Comparison of ENCODE assay signal across 8 cellular contexts in genomic region chr9:16191691-16192402, GRCh38.
A peak's percentile ranks its signal among the peaks of the same experiment; 100 is the strongest.
DNase-seq lines count a peak whose midpoint lies in the region; ATAC-seq, FAIRE-seq and TF ChIP-seq lines count a peak whose summit lies in the region.

No MANE protein-coding gene starts in this region.

- no peaks in the 10 kb centered on the region for H3K79me1 ChIP-seq in H1 (ENCODE audit: low read depth, low read length)
- no peaks in the 10 kb centered on the region for H3K79me1 ChIP-seq in mesendoderm (ENCODE audit: low read length)

- no peak overlapping the region for H3K14ac ChIP-seq in H1 (ENCODE audit: insufficient read length)

- ATAC-seq in GM19043 (IDR thresholded peaks at IDR 0.05; ENCODE audit: low read depth, unreplicated experiment) (peak; percentile 93), HG02840 (IDR thresholded peaks at IDR 0.05; ENCODE audit: low FRiP score, unreplicated experiment) (no peak)

- H3K4me1 ChIP-seq in H1 (replicated peaks in 1 of 4; ENCODE audit: control insufficient read depth in 3 of 4, insufficient read depth in 4 of 4, low read length in 3 of 4) (peaks cover 1 to 7% (median 4%) of the 10 kb centered on the region in 4 experiments; a peak in 3 of 7 replicates), mesendoderm (ENCODE audit: control insufficient read depth, low read depth, low read length) (peaks cover 12% of the 10 kb centered on the region), subcutaneous abdominal adipose tissue (ENCODE audit: control insufficient read depth in 5 of 5, insufficient read depth in 5 of 5, low read length in 5 of 5) (peaks cover 3 to 7% (median 7%) of the 10 kb centered on the region in 5 donors)

- H3K9me3 ChIP-seq in SK-N-MC (ENCODE audit: low read depth, low read length), result peaks cover 9% of the 10 kb centered on the region; the same call in 1 of the 2 replicates
- H3K9me3 ChIP-seq in H1 (ENCODE audit: insufficient read depth in 2 of 2, low read depth in 1 of 2, low read length in 1 of 2), result peaks cover 0 to 2% of the 10 kb centered on the region in 2 experiments; a peak in 1 of 4 replicates
- H3K9me3 ChIP-seq in subcutaneous abdominal adipose tissue (ENCODE audit: control insufficient read depth in 5 of 5, low read length in 5 of 5), result peaks cover 0 to 7% (median 3%) of the 10 kb centered on the region in 5 donors

- H3K27ac ChIP-seq in SK-N-MC (no peak overlapping the region), H1 (ENCODE audit: low read depth, low read length) (no peak overlapping the region), mesendoderm (ENCODE audit: low read depth, low read length) (peak overlapping the region; percentile 68), subcutaneous abdominal adipose tissue (ENCODE audit: low read depth, low read length) (no peak overlapping the region)

- no peak overlapping the region for H2BK12ac ChIP-seq in H1 (ENCODE audit: low read depth, low read length)

- H3K27me3 ChIP-seq in H1 (replicated peaks in 1 of 4; ENCODE audit: control insufficient read depth in 3 of 4, extremely low read depth in 1 of 4, insufficient read depth in 3 of 4, low read length in 3 of 4), result no peaks in the 10 kb centered on the region; a peak in 1 of 7 replicates
- no peaks in the 10 kb centered on the region for H3K27me3 ChIP-seq in mesendoderm (ENCODE audit: insufficient read depth, low read length, poor library complexity)
- no peaks in the 10 kb centered on the region for H3K27me3 ChIP-seq in subcutaneous abdominal adipose tissue (ENCODE audit: control insufficient read depth in 5 of 5, insufficient read depth in 4 of 5, low read length in 5 of 5)

- peak; percentile 13 for FAIRE-seq in H1 (lab: Jason Lieb, UNC)

- H3K18ac ChIP-seq in H1 (ENCODE audit: extremely low read depth, low read length) (peak overlapping the region; percentile 86; the same call in 1 of the 2 replicates), mesendoderm (ENCODE audit: low read length) (peak overlapping the region; percentile 56)

- peak in 1 of 2 experiments; percentile 30; a peak in 1 of 3 replicates for TF ChIP-seq EP300 in H1 (IDR thresholded peaks at IDR 0.05; ENCODE audit: borderline replicate concordance in 1 of 2, low read depth in 2 of 2, low read length in 2 of 2)

- H3K4me2 ChIP-seq in H1 (ENCODE audit: insufficient read depth in 1 of 2, low read depth in 2 of 2, low read length in 2 of 2), result peak overlapping the region in 1 of 2 experiments; percentile 21; a peak in 2 of 4 replicates
- peak overlapping the region; percentile 11 for H3K4me2 ChIP-seq in mesendoderm (ENCODE audit: low read length)

- H3K23ac ChIP-seq in H1 (ENCODE audit: insufficient read length), result no peak overlapping the region
- no peak overlapping the region for H3K23ac ChIP-seq in mesendoderm (ENCODE audit: low read length)

- H3K4ac ChIP-seq in H1 (replicated peaks; ENCODE audit: insufficient read length, low read depth, low read length) (no peak overlapping the region), mesendoderm (ENCODE audit: low read depth, low read length) (no peak overlapping the region)

- H2BK15ac ChIP-seq in H1 (ENCODE audit: low read length) (peak overlapping the region; percentile 92; the same call in 1 of the 2 replicates), mesendoderm (replicated peaks; ENCODE audit: low read depth) (no peak overlapping the region)

- TF ChIP-seq CTCF in H1 (IDR thresholded peaks at IDR 0.05; ENCODE audit: control extremely low read depth in 1 of 3, insufficient read depth in 1 of 3, low read depth in 1 of 3, low read length in 3 of 3), result peak; percentile 88 to 98 (median 97)

- H2AK5ac ChIP-seq in H1 (ENCODE audit: low read depth, low read length) (no peak overlapping the region), mesendoderm (ENCODE audit: low read length) (no peak overlapping the region)

- 19% methylated on average over 9 of the region's 14 CpGs; no CpG with 5 or more reads in 1 of the 2 experiments for WGBS in H1 (ENCODE audit: extremely low coverage in 1 of 2, insufficient coverage in 1 of 2, insufficient read length in 1 of 2, insufficient replicate concordance in 2 of 2, low coverage in 1 of 2, low lambda C conversion rate in 2 of 2, missing lambda C conversion rate in 1 of 2), 2 experiments
- no CpG with 5 or more reads among the region's 14 CpGs for WGBS in mesendoderm (ENCODE audit: extremely low coverage, insufficient coverage, low lambda C conversion rate)

- H2BK5ac ChIP-seq in H1 (ENCODE audit: low read depth, low read length) (no peak overlapping the region; the same call in 1 of the 2 replicates), mesendoderm (ENCODE audit: low read length) (peak overlapping the region; percentile 33)

- POLR2A ChIA-PET in H1 (lab: Charles Lee; ENCODE audit: partially characterized antibody), result no interaction called here

- H2AFZ ChIP-seq in H1 (ENCODE audit: low read length), result peak overlapping the region; percentile 98

- in situ Hi-C loops in KBM-7 (cut with MboI; ENCODE audit: low pct_unique_long_range_greater_than_20kb, low sequenced_read_pairs), result no loop called here

- peak overlapping the region; percentile 45 for H4K91ac ChIP-seq in H1 (replicated peaks; ENCODE audit: insufficient read length, low read length)

- H2BK120ac ChIP-seq in H1 (replicated peaks; ENCODE audit: low read depth, low read length) (no peak overlapping the region), mesendoderm (ENCODE audit: low read depth, low read length) (no peak overlapping the region)

- no peak for TF ChIP-seq POLR2A in H1 (IDR thresholded peaks at IDR 0.05; ENCODE audit: control extremely low read depth in 1 of 2, low read depth in 2 of 2, low read length in 2 of 2)

- peak overlapping the region; percentile 71 for H3K4me3 ChIP-seq in SK-N-MC
- no peak overlapping the region for H3K4me3 ChIP-seq in H1 (ENCODE audit: extremely low read depth in 1 of 4, insufficient read depth in 2 of 4, low read depth in 3 of 4, low read length in 4 of 4)
- no peak overlapping the region for H3K4me3 ChIP-seq in mesendoderm (ENCODE audit: low read length)
- H3K4me3 ChIP-seq in subcutaneous abdominal adipose tissue (ENCODE audit: low read depth in 1 of 5, low read length in 5 of 5), result peak overlapping the region in 4 of 5 donors; percentile 41 to 57 (median 50)

- no peaks in the 10 kb centered on the region for H3K36me3 ChIP-seq in SK-N-MC (ENCODE audit: insufficient read depth, low read length)
- no peaks in the 10 kb centered on the region for H3K36me3 ChIP-seq in H1 (ENCODE audit: control insufficient read depth in 2 of 4, insufficient read depth in 4 of 4, low read length in 3 of 4)
- H3K36me3 ChIP-seq in mesendoderm (ENCODE audit: control insufficient read depth, insufficient read depth, low read length), result no peaks in the 10 kb centered on the region
- H3K36me3 ChIP-seq in subcutaneous abdominal adipose tissue (ENCODE audit: control insufficient read depth in 5 of 5, insufficient read depth in 5 of 5, low read length in 5 of 5), result no peaks in the 10 kb centered on the region

- H3K56ac ChIP-seq in H1 (replicated peaks; ENCODE audit: insufficient read length, low read depth, low read length) (no peak overlapping the region), mesendoderm (ENCODE audit: low read length) (peak overlapping the region; percentile 78)

- peak; percentile 90 to 94 for TF ChIP-seq RAD21 in H1 (IDR thresholded peaks at IDR 0.05 in 1 of 2, conservative IDR thresholded peaks at IDR 0.05 in 1 of 2; ENCODE audit: low read depth in 2 of 2, low read length in 2 of 2)

- H3K9ac ChIP-seq in SK-N-MC (ENCODE audit: insufficient read length) (peak overlapping the region; percentile 2), H1 (replicated peaks in 1 of 4; ENCODE audit: extremely low read depth in 1 of 4, low read depth in 3 of 4, low read length in 3 of 4) (no peak overlapping the region), mesendoderm (ENCODE audit: low read length) (peak overlapping the region; percentile 51), subcutaneous abdominal adipose tissue (ENCODE audit: low read length in 5 of 5) (no peak overlapping the region)

- 0 out of 2 replicates have a peak overlapping the region, but pooled peaks have one; percentile 55 for H2BK20ac ChIP-seq in H1 (ENCODE audit: low read length)

- H3K79me2 ChIP-seq in H1 (ENCODE audit: control insufficient read depth in 1 of 2, insufficient read depth in 2 of 2, low read length in 2 of 2) (no peaks in the 10 kb centered on the region), mesendoderm (ENCODE audit: control insufficient read depth, insufficient read depth, low read length) (no peaks in the 10 kb centered on the region)

- no peaks in the 10 kb centered on the region for H3K23me2 ChIP-seq in H1 (ENCODE audit: low read depth, low read length)

- H4K20me1 ChIP-seq in H1 (replicated peaks in 1 of 2; ENCODE audit: control insufficient read depth in 1 of 2, insufficient read depth in 2 of 2, low read length in 2 of 2), result no peaks in the 10 kb centered on the region

- CTCF ChIA-PET in H1 (lab: Charles Lee; ENCODE audit: partially characterized antibody), result interaction anchor here (0.7 to 2.2 kb wide), 5 partner anchors 24 to 60 kb away, joined by 3 to 6 read pairs (median 3); no protein-coding TSS in a partner anchor

- no peak overlapping the region; the same call in 1 of the 2 replicates for H4K8ac ChIP-seq in H1 (ENCODE audit: extremely low read depth, insufficient read depth, low read length)
- H4K8ac ChIP-seq in mesendoderm (ENCODE audit: low read depth, low read length), result no peak overlapping the region

- DNase-seq in COLO829 (ENCODE audit: low spot score), result peak; percentile 56
- DNase-seq in KBM-7, result peak; percentile 49
- DNase-seq in SK-N-MC (ENCODE audit: low read depth, low spot score), result no peak
- DNase-seq in H1 (ENCODE audit: low read depth in 1 of 2, low spot score in 2 of 2), result peak; percentile 58 to 95
- DNase-seq in mesendoderm, result peak; percentile 95

- H4K5ac ChIP-seq in H1 (ENCODE audit: insufficient read length, low read depth, low read length), result no peak overlapping the region
- no peak overlapping the region for H4K5ac ChIP-seq in mesendoderm (ENCODE audit: low read length)

TF ChIP-seq in H1, 55 proteins besides CTCF, POLR2A, EP300 and RAD21 (continues in another document):
- TF ChIP-seq E2F6 (IDR thresholded peaks at IDR 0.05) (no peak), ASH2L (IDR thresholded peaks at IDR 0.05; ENCODE audit: low read length) (no peak)
- TF ChIP-seq, protein P1, sequence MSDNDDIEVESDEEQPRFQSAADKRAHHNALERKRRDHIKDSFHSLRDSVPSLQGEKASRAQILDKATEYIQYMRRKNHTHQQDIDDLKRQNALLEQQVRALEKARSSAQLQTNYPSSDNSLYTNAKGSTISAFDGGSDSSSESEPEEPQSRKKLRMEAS (IDR thresholded peaks at IDR 0.05), result peak; percentile 55; the same call in 1 of the 2 replicates

Comparison
In these comparisons a context has a peak if more than half of its experiments do, and no peak if none do; other contexts are left out.
1. H3K4me3 ChIP-seq: peak in SK-N-MC (single experiment) and subcutaneous abdominal adipose tissue (4 of 5); none in H1 (0 of 4) and mesendoderm (single experiment).
2. H3K9ac ChIP-seq: peak in SK-N-MC (single experiment) and mesendoderm (single experiment); none in H1 (0 of 4) and subcutaneous abdominal adipose tissue (0 of 5).